1 cellular context compared by ENCODE assay signal in genomic region chr6:53524455-53524815, GRCh38.
TF ChIP-seq lines count a peak whose summit lies in the region.

No MANE protein-coding gene starts in this region.

TF ChIP-seq in WTC11, 78 proteins besides CTCF, POLR2A, EP300 and RAD21 (continued from another document):
- TF ChIP-seq IRF1 (CRISPR knock-in tag; IDR thresholded peaks at IDR 0.05) (no peak), RELA (CRISPR knock-in tag; IDR thresholded peaks at IDR 0.05; ENCODE audit: borderline replicate concordance) (no peak), ERG (CRISPR knock-in tag; IDR thresholded peaks at IDR 0.05) (no peak), ZSCAN18 (CRISPR knock-in tag; IDR thresholded peaks at IDR 0.05) (no peak), ZNF317 (CRISPR knock-in tag; IDR thresholded peaks at IDR 0.05; ENCODE audit: borderline replicate concordance, low read depth) (no peak)
